Comparison of ENCODE assay signal across 8 cellular contexts in the genomic region with DNA sequence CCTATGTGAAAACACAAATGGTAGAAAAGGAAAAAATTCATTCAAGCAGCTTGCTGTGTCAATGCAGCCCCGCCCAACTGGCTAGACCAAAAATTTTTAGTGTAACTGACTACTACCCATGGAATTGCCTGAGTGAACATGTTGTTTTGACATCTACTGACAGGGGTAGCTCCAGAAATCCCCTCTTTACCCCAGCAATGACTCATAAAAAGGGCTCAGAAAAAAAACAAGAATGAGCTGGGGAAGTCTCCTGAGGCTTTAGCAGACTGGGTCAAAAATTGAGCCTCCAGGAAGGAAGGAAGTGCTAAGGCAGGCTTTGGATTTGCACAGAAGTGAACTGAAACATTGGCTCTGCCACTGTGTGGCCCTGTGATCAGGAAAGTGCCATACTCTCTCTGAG. TPM values are rescaled to one million over a fixed set of nuclear protein-coding genes. Genes with fewer than 3 reads are reported as not detected.
A peak's percentile ranks its signal among the peaks of the same experiment; 100 is the strongest.
DNase-seq lines count a peak whose midpoint lies in the region; ATAC-seq and TF ChIP-seq lines count a peak whose summit lies in the region.

No MANE protein-coding gene starts in this region.

- no peaks in the 10 kb centered on the region for H3K9me3 Mint-ChIP-seq in activated CD8-positive, alpha-beta T cell treated with anti-CD3 and anti-CD28 coated beads for 36 hours
- H3K9me3 Mint-ChIP-seq in activated CD8-positive, alpha-beta T cell treated with anti-CD3 and anti-CD28 coated beads, Interleukin-2, amount 10 ng/mL, durations not matched to agents 7 days and 5 days (ENCODE audit: insufficient read depth), result peaks cover 3% of the 10 kb centered on the region
- H3K9me3 Mint-ChIP-seq in stimulated activated naive CD8-positive, alpha-beta T cell treated with anti-CD3 and anti-CD28 coated beads, Interleukin-15, Interleukin-2, amounts not matched to agents 100 ng/mL and 50 ng/mL, for 24 hours, result no peaks in the 10 kb centered on the region

- no peak overlapping the region for H3K4me3 ChIP-seq in coronary artery

- POLR2A ChIA-PET in activated CD8-positive, alpha-beta T cell treated with anti-CD3 and anti-CD28 coated beads for 36 hours (lab: Charles Lee), result no interaction called here
- POLR2A ChIA-PET in activated CD8-positive, alpha-beta T cell treated with anti-CD3 and anti-CD28 coated beads, Interleukin-2, amount 10 ng/mL, durations not matched to agents 7 days and 5 days (lab: Charles Lee), result no interaction called here

- CTCF ChIA-PET in activated CD8-positive, alpha-beta T cell treated with anti-CD3 and anti-CD28 coated beads for 36 hours (lab: Charles Lee), result interaction anchor here (1.2 kb wide), 2 partner anchors 13 to 25 kb away, joined by 3 to 4 read pairs; no protein-coding TSS in a partner anchor
- CTCF ChIA-PET in activated CD8-positive, alpha-beta T cell treated with anti-CD3 and anti-CD28 coated beads, Interleukin-2, amount 10 ng/mL, durations not matched to agents 7 days and 5 days (lab: Charles Lee), result interaction anchor here (0.8 kb wide), 1 partner anchor 20 kb away, joined by 3 read pairs; no protein-coding TSS in a partner anchor

- no peak for TF ChIP-seq CTCF in activated CD8-positive, alpha-beta T cell treated with anti-CD3 and anti-CD28 coated beads for 36 hours (IDR thresholded peaks at IDR 0.05)
- no peak for TF ChIP-seq CTCF in coronary artery (IDR thresholded peaks at IDR 0.05)

- H3K27ac Mint-ChIP-seq in activated CD8-positive, alpha-beta T cell treated with anti-CD3 and anti-CD28 coated beads for 36 hours, result no peak overlapping the region
- no peak overlapping the region for H3K27ac Mint-ChIP-seq in activated CD8-positive, alpha-beta T cell treated with anti-CD3 and anti-CD28 coated beads, Interleukin-2, amount 10 ng/mL, durations not matched to agents 7 days and 5 days
- H3K27ac Mint-ChIP-seq in stimulated activated naive CD8-positive, alpha-beta T cell treated with anti-CD3 and anti-CD28 coated beads, Interleukin-15, Interleukin-2, amounts not matched to agents 100 ng/mL and 50 ng/mL, for 24 hours, result peak overlapping the region; percentile 34

- H3K4me3 Mint-ChIP-seq in activated CD8-positive, alpha-beta T cell treated with anti-CD3 and anti-CD28 coated beads for 36 hours, result no peak overlapping the region
- H3K4me3 Mint-ChIP-seq in activated CD8-positive, alpha-beta T cell treated with anti-CD3 and anti-CD28 coated beads, Interleukin-2, amount 10 ng/mL, durations not matched to agents 7 days and 5 days, result no peak overlapping the region
- no peak overlapping the region for H3K4me3 Mint-ChIP-seq in stimulated activated naive CD8-positive, alpha-beta T cell treated with anti-CD3 and anti-CD28 coated beads, Interleukin-15, Interleukin-2, amounts not matched to agents 100 ng/mL and 50 ng/mL, for 24 hours

- H3K27ac ChIP-seq in coronary artery (peak overlapping the region; percentile 10 to 36), substantia nigra (ENCODE audit: low read depth, low read length, poor library complexity, severe bottlenecking) (no peak overlapping the region)

- no peaks in the 10 kb centered on the region for H3K36me3 Mint-ChIP-seq in activated CD8-positive, alpha-beta T cell treated with anti-CD3 and anti-CD28 coated beads for 36 hours (ENCODE audit: low read depth)
- no peaks in the 10 kb centered on the region for H3K36me3 Mint-ChIP-seq in activated CD8-positive, alpha-beta T cell treated with anti-CD3 and anti-CD28 coated beads, Interleukin-2, amount 10 ng/mL, durations not matched to agents 7 days and 5 days (ENCODE audit: low read depth)
- H3K36me3 Mint-ChIP-seq in stimulated activated naive CD8-positive, alpha-beta T cell treated with anti-CD3 and anti-CD28 coated beads, Interleukin-15, Interleukin-2, amounts not matched to agents 100 ng/mL and 50 ng/mL, for 24 hours (ENCODE audit: low read depth), result no peaks in the 10 kb centered on the region

- peak; percentile 33 for DNase-seq in activated CD8-positive, alpha-beta T cell treated with anti-CD3 and anti-CD28 coated beads for 36 hours
- DNase-seq in activated CD8-positive, alpha-beta T cell treated with anti-CD3 and anti-CD28 coated beads, Interleukin-2, amount 10 ng/mL, durations not matched to agents 7 days and 5 days, result no peak
- DNase-seq in coronary artery (ENCODE audit: low spot score) (no peak), NCI-H2196 (lab: John Stamatoyannopoulos, UW; ENCODE audit: unreplicated experiment) (no peak), substantia nigra (lab: John Stamatoyannopoulos, UW) (no peak)

- H3K27me3 Mint-ChIP-seq in activated CD8-positive, alpha-beta T cell treated with anti-CD3 and anti-CD28 coated beads for 36 hours, result peaks cover 11% of the 10 kb centered on the region
- H3K27me3 Mint-ChIP-seq in activated CD8-positive, alpha-beta T cell treated with anti-CD3 and anti-CD28 coated beads, Interleukin-2, amount 10 ng/mL, durations not matched to agents 7 days and 5 days (ENCODE audit: low read depth), result peaks cover 4% of the 10 kb centered on the region
- peaks cover 10% of the 10 kb centered on the region for H3K27me3 Mint-ChIP-seq in stimulated activated naive CD8-positive, alpha-beta T cell treated with anti-CD3 and anti-CD28 coated beads, Interleukin-15, Interleukin-2, amounts not matched to agents 100 ng/mL and 50 ng/mL, for 24 hours

- ATAC-seq in activated CD8-positive, alpha-beta T cell treated with anti-CD3 and anti-CD28 coated beads for 36 hours, result peak; percentile 82
- ATAC-seq in activated CD8-positive, alpha-beta T cell treated with anti-CD3 and anti-CD28 coated beads, Interleukin-2, amount 10 ng/mL, durations not matched to agents 7 days and 5 days, result no peak
- peak; percentile 54 for ATAC-seq in HG03095 (IDR thresholded peaks at IDR 0.05; ENCODE audit: unreplicated experiment)
- no peak for ATAC-seq in GM19455 (IDR thresholded peaks at IDR 0.05; ENCODE audit: unreplicated experiment)

- intact Hi-C loops in activated CD8-positive, alpha-beta T cell treated with anti-CD3 and anti-CD28 coated beads for 36 hours (cut with micrococcal nuclease), result no loop called here

- H3K4me1 Mint-ChIP-seq in activated CD8-positive, alpha-beta T cell treated with anti-CD3 and anti-CD28 coated beads for 36 hours (ENCODE audit: low read depth), result peaks cover 15% of the 10 kb centered on the region
- peaks cover 4% of the 10 kb centered on the region for H3K4me1 Mint-ChIP-seq in activated CD8-positive, alpha-beta T cell treated with anti-CD3 and anti-CD28 coated beads, Interleukin-2, amount 10 ng/mL, durations not matched to agents 7 days and 5 days (ENCODE audit: low read depth)
- H3K4me1 Mint-ChIP-seq in stimulated activated naive CD8-positive, alpha-beta T cell treated with anti-CD3 and anti-CD28 coated beads, Interleukin-15, Interleukin-2, amounts not matched to agents 100 ng/mL and 50 ng/mL, for 24 hours (ENCODE audit: low read depth), result peaks cover 28% of the 10 kb centered on the region

RNA-seq across cellular contexts. Expression of gene FGGY, which starts 24.4 kb away (rescaled TPM):
- total RNA-seq in activated CD8-positive, alpha-beta T cell treated with anti-CD3 and anti-CD28 coated beads for 36 hours, result 10 to 100 TPM; 11.9 to 13.6 TPM
- 1 to 10 TPM; 8.5 to 9.4 TPM for total RNA-seq in activated CD8-positive, alpha-beta T cell treated with anti-CD3 and anti-CD28 coated beads, Interleukin-2, amount 10 ng/mL, durations not matched to agents 7 days and 5 days

Comparison
In these comparisons a context has a peak if more than half of its experiments do, and no peak if none do; other contexts are left out.
1. ATAC-seq: peak in activated CD8-positive, alpha-beta T cell treated with anti-CD3 and anti-CD28 coated beads for 36 hours (single experiment) and HG03095 (single experiment); none in activated CD8-positive, alpha-beta T cell treated with anti-CD3 and anti-CD28 coated beads, Interleukin-2, amount 10 ng/mL, durations not matched to agents 7 days and 5 days (single experiment) and GM19455 (single experiment).